ENCODE assay signal across 8 cellular contexts in the genomic region with DNA sequence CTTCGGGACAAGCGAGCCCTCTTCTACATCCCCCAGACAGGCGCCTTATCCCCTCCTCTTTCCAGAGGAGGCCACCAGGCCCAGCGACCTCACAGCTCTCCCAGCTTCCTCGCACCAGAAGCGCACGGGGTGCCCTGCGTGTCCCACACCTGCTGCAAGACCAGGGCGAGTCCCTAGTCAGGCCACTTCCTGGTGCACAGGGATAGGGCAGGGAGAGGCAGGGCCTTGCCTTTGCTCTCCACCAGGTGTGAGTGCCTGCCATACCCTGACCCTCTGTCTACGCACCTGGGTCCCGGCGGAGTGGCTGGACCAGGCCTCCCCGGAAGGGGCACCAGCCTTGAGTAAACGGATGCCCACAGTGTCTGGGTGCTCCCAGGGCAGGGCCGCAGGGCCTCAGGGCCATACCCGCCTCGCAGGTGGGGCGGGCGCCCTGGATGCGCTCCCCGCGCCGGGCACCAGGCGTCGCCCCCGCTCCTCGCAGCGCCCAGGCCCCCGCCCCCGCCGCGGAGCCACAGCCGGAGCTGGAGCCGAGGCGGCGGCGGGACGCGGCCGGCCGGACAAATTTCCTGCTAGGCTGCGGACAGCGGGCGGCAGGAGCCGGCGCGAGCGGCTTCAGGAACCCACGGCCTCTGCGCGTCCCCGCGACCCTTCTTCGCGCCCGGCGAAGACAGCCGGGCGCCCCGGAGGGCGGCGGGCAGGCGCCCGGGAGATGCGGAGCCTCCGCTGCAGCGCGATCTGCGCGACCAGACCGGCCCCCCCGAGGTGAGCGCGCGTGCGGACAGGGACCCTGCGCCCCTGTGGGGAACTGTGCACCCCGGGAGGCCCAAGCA. TPM values are rescaled to one million over a fixed set of nuclear protein-coding genes. Genes with fewer than 3 reads are reported as not detected.
DNase-seq lines count a peak whose midpoint lies in the region; ATAC-seq and TF ChIP-seq lines count a peak whose summit lies in the region.

A gene with protein sequence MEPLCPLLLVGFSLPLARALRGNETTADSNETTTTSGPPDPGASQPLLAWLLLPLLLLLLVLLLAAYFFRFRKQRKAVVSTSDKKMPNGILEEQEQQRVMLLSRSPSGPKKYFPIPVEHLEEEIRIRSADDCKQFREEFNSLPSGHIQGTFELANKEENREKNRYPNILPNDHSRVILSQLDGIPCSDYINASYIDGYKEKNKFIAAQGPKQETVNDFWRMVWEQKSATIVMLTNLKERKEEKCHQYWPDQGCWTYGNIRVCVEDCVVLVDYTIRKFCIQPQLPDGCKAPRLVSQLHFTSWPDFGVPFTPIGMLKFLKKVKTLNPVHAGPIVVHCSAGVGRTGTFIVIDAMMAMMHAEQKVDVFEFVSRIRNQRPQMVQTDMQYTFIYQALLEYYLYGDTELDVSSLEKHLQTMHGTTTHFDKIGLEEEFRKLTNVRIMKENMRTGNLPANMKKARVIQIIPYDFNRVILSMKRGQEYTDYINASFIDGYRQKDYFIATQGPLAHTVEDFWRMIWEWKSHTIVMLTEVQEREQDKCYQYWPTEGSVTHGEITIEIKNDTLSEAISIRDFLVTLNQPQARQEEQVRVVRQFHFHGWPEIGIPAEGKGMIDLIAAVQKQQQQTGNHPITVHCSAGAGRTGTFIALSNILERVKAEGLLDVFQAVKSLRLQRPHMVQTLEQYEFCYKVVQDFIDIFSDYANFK (plus strand): TSS at position 556 of the 830 bp plus-strand sequence. CDS start 133,779 bp downstream, outside the sequence.

- H3K4me3 ChIP-seq in astrocyte of the cerebellum (ENCODE audit: low read depth, low read length) (peak within 1 kb of the TSS; percentile 45), iPS-15b (ENCODE audit: low read depth, low read length) (peak within 1 kb of the TSS; percentile 48), skeletal muscle cell (ENCODE audit: low read depth, low read length) (peak within 1 kb of the TSS; percentile 47), OCI-LY7 (ENCODE audit: low read depth, low read length, poor library complexity, severe bottlenecking) (no peak within 1 kb of the TSS)

- peak; percentile 92 for TF ChIP-seq CTCF in CD14-positive monocyte (IDR thresholded peaks at IDR 0.05)
- TF ChIP-seq CTCF in astrocyte of the cerebellum (IDR thresholded peaks at IDR 0.05; ENCODE audit: low read depth, low read length, missing control alignments), result peak; percentile 61
- TF ChIP-seq CTCF in OCI-LY7 (conservative IDR thresholded peaks at IDR 0.05; ENCODE audit: low read length), result no peak

- H3K4me1 Mint-ChIP-seq in CD14-positive monocyte, result peaks cover 51% of the 10 kb centered on the region

- no peak within 1 kb of the TSS for H3K9ac ChIP-seq in iPS-15b (ENCODE audit: low read depth, low read length)

- BruUV-seq in OCI-LY7 (replicated peaks; lab: Mats Ljungman, UMichigan), result no TSS peak

- H3K9me3 ChIP-seq in iPS-15b (ENCODE audit: control insufficient read depth, insufficient read depth, low read length) (no peaks in the 10 kb centered on the region), OCI-LY7 (ENCODE audit: low read length) (no peaks in the 10 kb centered on the region)

- peak; percentile 82 for ATAC-seq in GM19395 (IDR thresholded peaks at IDR 0.05; ENCODE audit: unreplicated experiment)
- ATAC-seq in HG03520 (IDR thresholded peaks at IDR 0.05; ENCODE audit: unreplicated experiment), result peak; percentile 87

- no peaks in the 10 kb centered on the region for H3K79me2 ChIP-seq in OCI-LY7 (ENCODE audit: insufficient read depth, low read depth, low read length)

- DNase-seq in CD14-positive monocyte (ENCODE audit: low spot score) (peak; percentile 65), T-helper 2 cell (peak in 4 of 5 experiments; percentile 19 to 61 (median 42)), astrocyte of the cerebellum (ENCODE audit: low read depth) (peak; percentile 13), skeletal muscle cell (ENCODE audit: low read depth) (no peak), OCI-LY7 (ENCODE audit: low spot score) (no peak)

- no peaks in the 10 kb centered on the region for H3K9me2 ChIP-seq in OCI-LY7 (ENCODE audit: insufficient read depth, low read length)

- H2AFZ ChIP-seq in OCI-LY7 (ENCODE audit: low read length), result no peak within 1 kb of the TSS

- H3K36me3 Mint-ChIP-seq in CD14-positive monocyte, result peaks cover 19 to 24% of the 10 kb centered on the region in 2 donors

- peaks cover 0 to 1% (median 0%) of the 10 kb centered on the region in 7 donors for H3K9me3 Mint-ChIP-seq in CD14-positive monocyte

- H3K27me3 Mint-ChIP-seq in CD14-positive monocyte (ENCODE audit: low read depth in 3 of 3), result peaks cover 0 to 5% (median 4%) of the 10 kb centered on the region in 3 donors

- in situ Hi-C loops in astrocyte of the cerebellum (cut with HindIII; ENCODE audit: low sequenced_read_pairs), result no loop called here

- H4K20me1 ChIP-seq in OCI-LY7 (ENCODE audit: insufficient read depth, low read length), result no peaks in the 10 kb centered on the region

- H3K27me3 ChIP-seq in iPS-15b (ENCODE audit: control insufficient read depth, insufficient read depth, low read length), result peaks cover 18% of the 10 kb centered on the region

- POLR2A ChIA-PET in OCI-LY7 (lab: Charles Lee), result no interaction called here

- peak within 1 kb of the TSS; percentile 81 to 90 for H3K4me3 Mint-ChIP-seq in CD14-positive monocyte

- no peaks in the 10 kb centered on the region for H3K4me1 ChIP-seq in iPS-15b (ENCODE audit: control insufficient read depth, insufficient read depth, low read length)
- H3K4me1 ChIP-seq in OCI-LY7 (ENCODE audit: insufficient read depth, low read length, poor library complexity, severe bottlenecking), result no peaks in the 10 kb centered on the region

- no peak within 1 kb of the TSS for H3K27ac ChIP-seq in OCI-LY7 (ENCODE audit: low read depth, low read length, poor library complexity, severe bottlenecking)

- no peak within 1 kb of the TSS for H3K4me2 ChIP-seq in OCI-LY7 (ENCODE audit: low read length)

- intact Hi-C loops in CD14-positive monocyte (cut with micrococcal nuclease), result loop anchor here (1.0 to 10.0 kb wide), 5 partner anchors 86 to 248 kb away; no protein-coding TSS in a partner anchor
- intact Hi-C loops in OCI-LY7 (cut with micrococcal nuclease; ENCODE audit: unreplicated experiment), result no loop called here

- H3K27ac Mint-ChIP-seq in CD14-positive monocyte, result peak within 1 kb of the TSS in 6 of 7 donors; percentile 5 to 77 (median 50)

- H3K36me3 ChIP-seq in iPS-15b (ENCODE audit: control insufficient read depth, insufficient read depth, low read length), result no peaks in the 10 kb centered on the region
- no peaks in the 10 kb centered on the region for H3K36me3 ChIP-seq in OCI-LY7 (ENCODE audit: insufficient read depth, low read length)

- CTCF ChIA-PET in OCI-LY7 (lab: Charles Lee; ENCODE audit: unreplicated experiment), result interaction anchor here (0.6 kb wide), 1 partner anchor 35 kb away, joined by 3 read pairs; no protein-coding TSS in a partner anchor

RNA-seq across cellular contexts. Expression of the gene that starts here (rescaled TPM):
- 100 to 1,000 TPM in 1 of 2 donors, 10 to 100 TPM in 1; 95.2 to 125 TPM for polyA plus RNA-seq in CD14-positive monocyte
- 6.8 and 7.1 TPM in 2 replicates for total RNA-seq in OCI-LY7 (2014; rRNA removed; shearing (Covaris generic))
- total RNA-seq in OCI-LY7 (2022), result 8.3 and 11.7 TPM in 2 replicates

Comparison
In these comparisons a context has a peak if more than half of its experiments do, and no peak if none do; other contexts are left out.
1. DNase-seq: peak in CD14-positive monocyte (single experiment), T-helper 2 cell (4 of 5) and astrocyte of the cerebellum (single experiment); none in skeletal muscle cell (single experiment) and OCI-LY7 (single experiment).